Comparison of ENCODE assay signal across 14 cellular contexts in the genomic region with DNA sequence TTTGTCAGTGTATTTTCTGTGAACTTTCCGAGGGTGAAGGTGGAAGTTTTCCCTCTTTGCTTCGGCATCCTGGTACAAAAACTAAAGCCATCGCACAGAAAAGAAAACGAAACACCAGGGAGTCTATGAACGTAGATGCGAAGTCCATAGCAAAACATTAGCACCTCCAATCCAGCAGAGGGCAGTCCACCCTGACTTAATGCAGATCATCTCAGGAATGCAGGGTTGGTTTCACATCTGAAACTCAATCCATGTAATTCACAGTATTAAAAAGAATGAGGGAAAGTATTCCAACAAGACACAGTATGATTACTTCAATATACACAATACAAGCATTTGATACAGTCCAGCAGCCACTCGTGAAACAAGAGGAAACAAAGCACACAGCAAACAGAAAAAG.
DNase-seq lines count a peak whose midpoint lies in the region; FAIRE-seq and TF ChIP-seq lines count a peak whose summit lies in the region.
"Had no signal": no experiment of that assay in that cellular context is flagged by ENCODE, and none has a peak within 500 bp of the region (broad histone marks: within the 10 kb centered on the region; RNA-seq: fewer than 3 reads in every experiment).

No MANE protein-coding gene starts in this region.

- no peak overlapping the region for H3K27ac Mint-ChIP-seq in glutamatergic neuron (ENCODE audit: unreplicated experiment)
- H3K27ac Mint-ChIP-seq: stimulated activated naive B cell treated with anti-CD40 and anti-IgM and Interleukin-4, amounts not matched to agents 10 μg/mL and 1 μg/mL and 100 μg/mL, for 72 hours had no signal

- H3K9ac ChIP-seq in BLaER1 = no peak overlapping the region

- no peak overlapping the region for H2AFZ ChIP-seq in PC-9

- intact Hi-C loops in PC-9 (cut with micrococcal nuclease; ENCODE audit: unreplicated experiment) = no loop called here
- intact Hi-C loops in prostate gland (cut with DNase I) = no loop called here

- no peak overlapping the region for H3K27ac ChIP-seq in BLaER1
- H3K27ac ChIP-seq in PC-9 = no peak overlapping the region
- no peak overlapping the region for H3K27ac ChIP-seq in prostate gland
- H3K27ac ChIP-seq: skin epidermis had no signal

- POLR2A ChIA-PET in PC-9 (lab: Charles Lee; ENCODE audit: unreplicated experiment) = no interaction called here

- no peaks in the 10 kb centered on the region for H3K9me3 Mint-ChIP-seq in glutamatergic neuron (ENCODE audit: unreplicated experiment)

- H3K4me1 Mint-ChIP-seq in glutamatergic neuron (ENCODE audit: low read depth, unreplicated experiment) = no peaks in the 10 kb centered on the region

- DNase-seq in GM12891 (ENCODE audit: insufficient read length, low spot score) (no peak), PC-9 (no peak), glutamatergic neuron (no peak), activated T-cell treated with anti-CD3 and anti-CD28 coated beads for 4 hours (no peak), NCI-H1105 treated with DMSO at 0.1 percent for 48 hours (lab: John Stamatoyannopoulos, UW) (no peak), prostate gland (ENCODE audit: low spot score) (no peak)
- DNase-seq in stimulated activated naive CD4-positive, alpha-beta T cell (lab: John Stamatoyannopoulos, UW) = no peak
- DNase-seq: activated gamma-delta T cell treated with Interleukin-2 at 50 U/mL for 16 hours; NCI-H446; stimulated activated naive B cell treated with anti-CD40 and anti-IgM and Interleukin-4, amounts not matched to agents 10 μg/mL and 1 μg/mL and 100 μg/mL, for 72 hours; T1000 had no signal

- no peak overlapping the region for H3K4me3 ChIP-seq in BLaER1
- no peak overlapping the region for H3K4me3 ChIP-seq in PC-9
- H3K4me3 ChIP-seq in prostate gland = no peak overlapping the region
- H3K4me3 ChIP-seq: lung, skin epidermis had no signal

- peak; percentile 74 for FAIRE-seq in GM12891 (lab: Jason Lieb, UNC)

- H3K4me3 Mint-ChIP-seq in glutamatergic neuron (ENCODE audit: unreplicated experiment) = no peak overlapping the region
- H3K4me3 Mint-ChIP-seq: stimulated activated naive B cell treated with anti-CD40 and anti-IgM and Interleukin-4, amounts not matched to agents 10 μg/mL and 1 μg/mL and 100 μg/mL, for 72 hours had no signal

- H3K27me3 ChIP-seq in BLaER1 (no peaks in the 10 kb centered on the region), PC-9 (ENCODE audit: insufficient read depth, low read depth) (peaks cover 66% of the 10 kb centered on the region), prostate gland (replicated peaks; ENCODE audit: insufficient read depth) (no peaks in the 10 kb centered on the region)

- no peaks in the 10 kb centered on the region for H3F3A ChIP-seq in PC-9 (ENCODE audit: insufficient read depth, low read depth)

- 93% methylated on average over 7 of the region's 7 CpGs for WGBS in prostate gland

- CTCF ChIA-PET in PC-9 (lab: Charles Lee) = no interaction called here

- no peaks in the 10 kb centered on the region for H3K9me2 ChIP-seq in PC-9 (ENCODE audit: insufficient read depth)

- H3K36me3 Mint-ChIP-seq in glutamatergic neuron (ENCODE audit: unreplicated experiment) = peaks cover 15% of the 10 kb centered on the region

- no peaks in the 10 kb centered on the region for H3K79me2 ChIP-seq in PC-9 (ENCODE audit: low read depth)

- H3K27me3 Mint-ChIP-seq in glutamatergic neuron (ENCODE audit: unreplicated experiment) = no peaks in the 10 kb centered on the region
- H3K27me3 Mint-ChIP-seq: stimulated activated naive B cell treated with anti-CD40 and anti-IgM and Interleukin-4, amounts not matched to agents 10 μg/mL and 1 μg/mL and 100 μg/mL, for 72 hours had no signal

- peaks cover 32% of the 10 kb centered on the region for H3K9me3 ChIP-seq in BLaER1
- H3K9me3 ChIP-seq in PC-9 (ENCODE audit: insufficient read depth, low read depth) = peaks cover 7% of the 10 kb centered on the region; the same call in 1 of the 2 replicates
- no peaks in the 10 kb centered on the region for H3K9me3 ChIP-seq in prostate gland

- peaks cover 75% of the 10 kb centered on the region for H3K36me3 ChIP-seq in BLaER1
- H3K36me3 ChIP-seq in PC-9 (ENCODE audit: low read depth) = no peaks in the 10 kb centered on the region
- no peaks in the 10 kb centered on the region for H3K36me3 ChIP-seq in prostate gland

- TF ChIP-seq POLR2A in GM12891 (IDR thresholded peaks at IDR 0.05; ENCODE audit: low read depth, low read length) (no peak), prostate gland (IDR thresholded peaks at IDR 0.05) (no peak)

- H3K4me1 ChIP-seq in BLaER1 = peaks cover 29% of the 10 kb centered on the region
- no peaks in the 10 kb centered on the region for H3K4me1 ChIP-seq in PC-9 (replicated peaks; ENCODE audit: insufficient read depth)
- no peaks in the 10 kb centered on the region for H3K4me1 ChIP-seq in prostate gland (replicated peaks)

- TF ChIP-seq CTCF in PC-9 (conservative IDR thresholded peaks at IDR 0.05) (peak; percentile 76), glutamatergic neuron (IDR thresholded peaks at IDR 0.05; ENCODE audit: partially characterized antibody, unreplicated experiment) (peak; percentile 47), prostate gland (IDR thresholded peaks at IDR 0.05) (no peak)

- H4K20me1 ChIP-seq in BLaER1 = peaks cover 84% of the 10 kb centered on the region
- H4K20me1 ChIP-seq in PC-9 (ENCODE audit: insufficient read depth) = no peaks in the 10 kb centered on the region

- BruUV-seq in PC-9 (replicated peaks; lab: Mats Ljungman, UMichigan) = no TSS peak

- H3K4me2 ChIP-seq in BLaER1 = peak overlapping the region; percentile 68
- peak overlapping the region; percentile 7; the same call in 1 of the 2 replicates for H3K4me2 ChIP-seq in PC-9

TF ChIP-seq in GM12891, 5 proteins besides CTCF, POLR2A, EP300 and RAD21:
- TF ChIP-seq POU2F2 (IDR thresholded peaks at IDR 0.05; ENCODE audit: low read depth, low read length) (no peak), SPI1 (IDR thresholded peaks at IDR 0.05; ENCODE audit: low read depth, low read length) (no peak), POLR2AphosphoS5 (IDR thresholded peaks at IDR 0.05; ENCODE audit: low read depth, low read length) (no peak), TAF1 (IDR thresholded peaks at IDR 0.05; ENCODE audit: low read depth, low read length) (no peak), PAX5 (IDR thresholded peaks at IDR 0.05; ENCODE audit: insufficient read depth, low read length, severe bottlenecking) (no peak)
TF ChIP-seq in GM12891: peak in this region for 0.

Comparison
In these comparisons a context has a peak if more than half of its experiments do, and no peak if none do; other contexts are left out.
1. CTCF ChIP-seq: peak in PC-9 (single experiment) and glutamatergic neuron (single experiment); none in prostate gland (0 of 4).